In genomic region chr7:148866362-148866761, GRCh38 we compare ENCODE assay signal across 25 cellular contexts. TPM values are rescaled to one million over a fixed set of nuclear protein-coding genes. Genes with fewer than 3 reads are reported as not detected.
"Had no signal": no experiment of that assay in that cellular context is flagged by ENCODE, and none has a peak within 500 bp of the region (broad histone marks: within the 10 kb centered on the region; RNA-seq: fewer than 3 reads in every experiment).

No MANE protein-coding gene starts in this region.

- FAIRE-seq: TTC549 had no signal

- ATAC-seq: activated CD4-positive, alpha-beta T cell treated with anti-CD3 and anti-CD28 coated beads for 36 hours; activated CD4-positive, CD25-positive, alpha-beta regulatory T cell treated with anti-CD3 and anti-CD28 coated beads, Interleukin-2, amount 50 U/mL, for 24 hours; activated CD8-positive, alpha-beta memory T cell treated with anti-CD3 and anti-CD28 coated beads, Interleukin-2, amount 10 ng/mL, durations not matched to agents 7 days and 5 days had no signal

- DNase-seq: activated CD4-positive, alpha-beta memory T cell treated with anti-CD3 and anti-CD28 coated beads, Interleukin-2, amount 10 ng/mL, durations not matched to agents 7 days and 5 days; activated CD4-positive, alpha-beta T cell treated with anti-CD3 and anti-CD28 coated beads for 36 hours; activated CD8-positive, alpha-beta memory T cell treated with anti-CD3 and anti-CD28 coated beads for 24 hours; activated CD8-positive, alpha-beta memory T cell treated with anti-CD3 and anti-CD28 coated beads, Interleukin-2, amount 10 ng/mL, durations not matched to agents 7 days and 5 days; activated CD8-positive, alpha-beta memory T cell treated with anti-CD3 and anti-CD28 coated beads, Interleukin-2, amount 50 U/mL, for 48 hours; activated effector memory CD4-positive, alpha-beta T cell treated with Interleukin-2 at 50 U/mL for 16 hours; activated naive CD4-positive, alpha-beta T cell; activated naive CD4-positive, alpha-beta T cell treated with anti-CD3 and anti-CD28 coated beads, Interleukin-2, amount 50 U/mL, for 16 hours; activated naive CD8-positive, alpha-beta T cell treated with anti-CD3 and anti-CD28 coated beads, Interleukin-2, amount 10 ng/mL, durations not matched to agents 7 days and 5 days; activated T-cell treated with anti-CD3 and anti-CD28 coated beads, Interleukin-2, amount 50 U/mL, for 48 hours; amygdala; KG1; MM.1S; MV-4-11; NCI-H1092; NCI-H1436 treated with DMSO at 0.1 percent for 48 hours; NCI-H1694 treated with DMSO at 0.1 percent for 48 hours; NCI-H2029; NCI-H345; NCI-H524 treated with DMSO at 0.1 percent for 48 hours; PC-9; Right ventricle myocardium superior had no signal

RNA-seq across cellular contexts. Expression of gene EZH2, which starts 17.7 kb away (rescaled TPM):
- total RNA-seq: ascending aorta had no signal
